In the genomic region with DNA sequence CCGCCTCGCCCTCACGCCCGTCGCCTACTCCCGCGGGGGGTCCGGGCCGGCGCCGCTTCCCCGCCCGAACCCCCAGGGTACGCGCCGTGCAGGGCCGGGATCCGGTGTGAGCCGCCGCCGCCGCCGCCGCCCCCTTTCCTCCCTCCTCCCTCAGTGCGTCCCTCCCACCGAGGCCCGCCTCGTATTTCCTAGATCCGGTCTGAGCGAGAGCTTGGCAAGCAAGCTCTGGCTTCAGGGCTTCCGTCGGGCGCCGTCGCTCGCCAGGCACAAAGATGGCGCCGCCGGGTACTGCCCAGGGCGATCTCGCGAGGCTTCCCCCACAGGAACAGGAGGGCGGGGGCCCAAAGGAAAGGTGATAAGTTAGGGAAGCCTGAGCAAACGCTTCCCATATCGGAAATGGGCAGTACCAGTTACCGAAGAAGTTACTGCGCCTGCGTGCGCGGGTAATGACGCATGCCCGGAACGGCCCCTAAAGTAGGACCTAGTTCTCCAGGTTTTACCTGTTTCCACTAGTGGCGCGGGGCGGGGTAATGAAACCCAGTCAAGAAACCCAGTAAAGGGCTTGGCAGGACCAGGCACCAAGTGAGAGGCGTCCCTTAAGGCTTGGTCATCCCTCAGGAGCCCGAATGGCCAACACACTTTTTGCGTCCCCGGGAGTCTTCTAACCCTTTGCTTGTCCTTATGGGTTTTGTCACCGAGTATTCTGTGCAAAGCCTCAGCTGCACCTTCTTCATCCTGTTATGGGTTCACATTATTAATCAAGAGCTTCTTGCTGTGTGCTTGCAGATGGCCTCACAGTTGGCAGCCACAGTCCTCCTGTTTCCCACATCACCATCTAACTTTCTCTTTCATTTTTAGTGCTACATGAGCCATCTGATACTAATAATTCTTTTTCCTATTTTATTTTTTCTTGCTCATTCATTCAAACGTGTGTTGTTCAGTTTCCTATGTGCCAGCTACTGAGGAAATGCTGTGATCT, we compare ENCODE assay signal across 8 cellular contexts. TPM values are rescaled to one million over a fixed set of nuclear protein-coding genes. Genes with fewer than 3 reads are reported as not detected.
A peak's percentile ranks its signal among the peaks of the same experiment; 100 is the strongest.
DNase-seq lines count a peak whose midpoint lies in the region; ATAC-seq and TF ChIP-seq lines count a peak whose summit lies in the region.

A gene with protein sequence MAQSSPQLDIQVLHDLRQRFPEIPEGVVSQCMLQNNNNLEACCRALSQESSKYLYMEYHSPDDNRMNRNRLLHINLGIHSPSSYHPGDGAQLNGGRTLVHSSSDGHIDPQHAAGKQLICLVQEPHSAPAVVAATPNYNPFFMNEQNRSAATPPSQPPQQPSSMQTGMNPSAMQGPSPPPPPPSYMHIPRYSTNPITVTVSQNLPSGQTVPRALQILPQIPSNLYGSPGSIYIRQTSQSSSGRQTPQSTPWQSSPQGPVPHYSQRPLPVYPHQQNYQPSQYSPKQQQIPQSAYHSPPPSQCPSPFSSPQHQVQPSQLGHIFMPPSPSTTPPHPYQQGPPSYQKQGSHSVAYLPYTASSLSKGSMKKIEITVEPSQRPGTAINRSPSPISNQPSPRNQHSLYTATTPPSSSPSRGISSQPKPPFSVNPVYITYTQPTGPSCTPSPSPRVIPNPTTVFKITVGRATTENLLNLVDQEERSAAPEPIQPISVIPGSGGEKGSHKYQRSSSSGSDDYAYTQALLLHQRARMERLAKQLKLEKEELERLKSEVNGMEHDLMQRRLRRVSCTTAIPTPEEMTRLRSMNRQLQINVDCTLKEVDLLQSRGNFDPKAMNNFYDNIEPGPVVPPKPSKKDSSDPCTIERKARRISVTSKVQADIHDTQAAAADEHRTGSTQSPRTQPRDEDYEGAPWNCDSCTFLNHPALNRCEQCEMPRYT (minus strand): TSS at position 108 of the 979 bp plus-strand sequence. CDS start 29,666 bp downstream, outside the sequence.

- H3K36me3 ChIP-seq in liver (ENCODE audit: control insufficient read depth in 4 of 4, insufficient read depth in 3 of 4, low read depth in 1 of 4, low read length in 3 of 4) = no peaks in the 10 kb centered on the region

- intact Hi-C loops in activated CD4-positive, alpha-beta memory T cell treated with anti-CD3 and anti-CD28 coated beads for 36 hours (cut with micrococcal nuclease) = loop anchor here (1.0 to 10.0 kb wide), 7 partner anchors 11 to 237 kb away; a partner anchor contains a TSS
- intact Hi-C loops in dorsolateral prefrontal cortex (cut with DNase I) = no loop called here

- H3K9me3 Mint-ChIP-seq in activated CD4-positive, alpha-beta memory T cell treated with anti-CD3 and anti-CD28 coated beads for 36 hours = no peaks in the 10 kb centered on the region

- ATAC-seq in GM19438 (IDR thresholded peaks at IDR 0.05; ENCODE audit: low read depth, unreplicated experiment) (peak; percentile 91), HG03575 (IDR thresholded peaks at IDR 0.05; ENCODE audit: extremely low read depth, insufficient number of reproducible peaks, low FRiP score, unreplicated experiment) (peak; percentile 59)

- H3K9ac ChIP-seq in liver (ENCODE audit: low read depth in 1 of 2, low read length in 2 of 2) = peak within 1 kb of the TSS; percentile 28 to 81

- peak within 1 kb of the TSS; percentile 82 for H3K4me3 Mint-ChIP-seq in activated CD4-positive, alpha-beta memory T cell treated with anti-CD3 and anti-CD28 coated beads for 36 hours

- CTCF ChIA-PET in activated CD4-positive, alpha-beta memory T cell treated with anti-CD3 and anti-CD28 coated beads for 36 hours (lab: Charles Lee) = interaction anchor here (1.0 kb wide), 1 partner anchor 11 kb away, joined by 3 read pairs; no protein-coding TSS in a partner anchor

- peaks cover 0 to 64% (median 4%) of the 10 kb centered on the region in 45 donors for H3K27me3 ChIP-seq in dorsolateral prefrontal cortex
- no peaks in the 10 kb centered on the region for H3K27me3 ChIP-seq in liver (ENCODE audit: control insufficient read depth in 4 of 4, insufficient read depth in 4 of 4, low read length in 3 of 4)

- H3K36me3 Mint-ChIP-seq in activated CD4-positive, alpha-beta memory T cell treated with anti-CD3 and anti-CD28 coated beads for 36 hours = peaks cover 3% of the 10 kb centered on the region

- DNase-seq in CD1c-positive myeloid dendritic cell (ENCODE audit: extremely low spot score) (peak; percentile 95), NCI-H82 treated with DMSO at 0.1 percent for 48 hours (lab: John Stamatoyannopoulos, UW; ENCODE audit: unreplicated experiment) (peak; percentile 96), dorsolateral prefrontal cortex (peak; percentile 69 to 91 (median 88))
- DNase-seq in activated CD4-positive, alpha-beta memory T cell treated with anti-CD3 and anti-CD28 coated beads for 36 hours = peak; percentile 95
- peak; percentile 92 for DNase-seq in stimulated activated CD4-positive, alpha-beta T cell treated with anti-CD3 and anti-CD28 coated beads, Interleukin-4, amount 100 ng/mL, for 24 hours

- peak within 1 kb of the TSS; percentile 90 for H3K27ac Mint-ChIP-seq in activated CD4-positive, alpha-beta memory T cell treated with anti-CD3 and anti-CD28 coated beads for 36 hours

- H3K27ac ChIP-seq in dorsolateral prefrontal cortex (peak within 1 kb of the TSS in 56 of 59 donors; percentile 18 to 88 (median 69)), liver (ENCODE audit: low read depth in 1 of 2, low read length in 2 of 2) (peak within 1 kb of the TSS; percentile 66 to 83)

- peak in 6 of 56 donors; percentile 7 to 25 (median 14) for TF ChIP-seq CTCF in dorsolateral prefrontal cortex (IDR thresholded peaks at IDR 0.05 in 54 of 56, conservative IDR thresholded peaks at IDR 0.05 in 2 of 56; ENCODE audit: low read depth in 1 of 56, partially characterized antibody in 56 of 56)
- no peak for TF ChIP-seq CTCF in liver (IDR thresholded peaks at IDR 0.05; ENCODE audit: low read depth, low read length, missing input control)

- WGBS in liver = under 1% methylated on average over 60 of the region's 62 CpGs

- peaks cover 36% of the 10 kb centered on the region for H3K4me1 Mint-ChIP-seq in activated CD4-positive, alpha-beta memory T cell treated with anti-CD3 and anti-CD28 coated beads for 36 hours (ENCODE audit: low read depth)

- TF ChIP-seq RAD21 in liver (IDR thresholded peaks at IDR 0.05) = peak; percentile 27 to 38

- POLR2A ChIA-PET in activated CD4-positive, alpha-beta memory T cell treated with anti-CD3 and anti-CD28 coated beads for 36 hours (lab: Charles Lee) = interaction anchor here (0.7 to 1.5 kb wide), 3 partner anchors 11 to 312 kb away, joined by 3 to 5 read pairs (median 5); a partner anchor contains a TSS

- H3K9me3 ChIP-seq in liver (ENCODE audit: control insufficient read depth in 4 of 4, low read length in 3 of 4) = no peaks in the 10 kb centered on the region

- no peaks in the 10 kb centered on the region for H3K27me3 Mint-ChIP-seq in activated CD4-positive, alpha-beta memory T cell treated with anti-CD3 and anti-CD28 coated beads for 36 hours

- H3K4me3 ChIP-seq in dorsolateral prefrontal cortex (peak within 1 kb of the TSS; percentile 47 to 84 (median 69)), liver (ENCODE audit: low read depth in 1 of 3, low read length in 3 of 3) (peak within 1 kb of the TSS; percentile 55 to 87 (median 78))

- peaks cover 6 to 25% (median 16%) of the 10 kb centered on the region in 4 donors for H3K4me1 ChIP-seq in liver (ENCODE audit: control insufficient read depth in 4 of 4, insufficient read depth in 4 of 4, low read length in 3 of 4)

TF ChIP-seq in liver, 16 proteins besides CTCF, POLR2A, EP300 and RAD21 (continues in another document):
- TF ChIP-seq FOXA2 (IDR thresholded peaks at IDR 0.05) (no peak), JUND (IDR thresholded peaks at IDR 0.05) (peak; percentile 78), EGR1 (IDR thresholded peaks at IDR 0.05; ENCODE audit: low read depth in 2 of 2) (peak in 1 of 2 donors; percentile 50), HNF4G (IDR thresholded peaks at IDR 0.05) (no peak), SP1 (IDR thresholded peaks at IDR 0.05) (peak; percentile 68), GABPA (IDR thresholded peaks at IDR 0.05 in 1 of 2, conservative IDR thresholded peaks at IDR 0.05 in 1 of 2) (peak; percentile 55 to 84), HNF4A (conservative IDR thresholded peaks at IDR 0.05) (peak; percentile 31 to 35), FOXA1 (IDR thresholded peaks at IDR 0.05) (peak; percentile 43), NR2F2 (IDR thresholded peaks at IDR 0.05) (no peak)
- TF ChIP-seq, protein P1, sequence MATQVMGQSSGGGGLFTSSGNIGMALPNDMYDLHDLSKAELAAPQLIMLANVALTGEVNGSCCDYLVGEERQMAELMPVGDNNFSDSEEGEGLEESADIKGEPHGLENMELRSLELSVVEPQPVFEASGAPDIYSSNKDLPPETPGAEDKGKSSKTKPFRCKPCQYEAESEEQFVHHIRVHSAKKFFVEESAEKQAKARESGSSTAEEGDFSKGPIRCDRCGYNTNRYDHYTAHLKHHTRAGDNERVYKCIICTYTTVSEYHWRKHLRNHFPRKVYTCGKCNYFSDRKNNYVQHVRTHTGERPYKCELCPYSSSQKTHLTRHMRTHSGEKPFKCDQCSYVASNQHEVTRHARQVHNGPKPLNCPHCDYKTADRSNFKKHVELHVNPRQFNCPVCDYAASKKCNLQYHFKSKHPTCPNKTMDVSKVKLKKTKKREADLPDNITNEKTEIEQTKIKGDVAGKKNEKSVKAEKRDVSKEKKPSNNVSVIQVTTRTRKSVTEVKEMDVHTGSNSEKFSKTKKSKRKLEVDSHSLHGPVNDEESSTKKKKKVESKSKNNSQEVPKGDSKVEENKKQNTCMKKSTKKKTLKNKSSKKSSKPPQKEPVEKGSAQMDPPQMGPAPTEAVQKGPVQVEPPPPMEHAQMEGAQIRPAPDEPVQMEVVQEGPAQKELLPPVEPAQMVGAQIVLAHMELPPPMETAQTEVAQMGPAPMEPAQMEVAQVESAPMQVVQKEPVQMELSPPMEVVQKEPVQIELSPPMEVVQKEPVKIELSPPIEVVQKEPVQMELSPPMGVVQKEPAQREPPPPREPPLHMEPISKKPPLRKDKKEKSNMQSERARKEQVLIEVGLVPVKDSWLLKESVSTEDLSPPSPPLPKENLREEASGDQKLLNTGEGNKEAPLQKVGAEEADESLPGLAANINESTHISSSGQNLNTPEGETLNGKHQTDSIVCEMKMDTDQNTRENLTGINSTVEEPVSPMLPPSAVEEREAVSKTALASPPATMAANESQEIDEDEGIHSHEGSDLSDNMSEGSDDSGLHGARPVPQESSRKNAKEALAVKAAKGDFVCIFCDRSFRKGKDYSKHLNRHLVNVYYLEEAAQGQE (IDR thresholded peaks at IDR 0.05) = peak; percentile 82
- TF ChIP-seq, protein P2, sequence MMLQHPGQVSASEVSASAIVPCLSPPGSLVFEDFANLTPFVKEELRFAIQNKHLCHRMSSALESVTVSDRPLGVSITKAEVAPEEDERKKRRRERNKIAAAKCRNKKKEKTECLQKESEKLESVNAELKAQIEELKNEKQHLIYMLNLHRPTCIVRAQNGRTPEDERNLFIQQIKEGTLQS (IDR thresholded peaks at IDR 0.05) = peak; percentile 71

RNA-seq across cellular contexts. Expression of the gene that starts here (rescaled TPM):
- total RNA-seq in activated CD4-positive, alpha-beta memory T cell treated with anti-CD3 and anti-CD28 coated beads for 36 hours = 10 to 100 TPM; 19.6 to 24.2 TPM
- 10 to 100 TPM; 12.9 to 31.0 (median 21.1) TPM for total RNA-seq in dorsolateral prefrontal cortex
- total RNA-seq in liver = 10 to 100 TPM; 21.4 to 32.2 TPM
- 10 to 100 TPM; 10.0 to 13.3 TPM for polyA plus RNA-seq in liver

Comparison
In these comparisons a context has a peak if more than half of its experiments do, and no peak if none do; other contexts are left out.
1. Peak in every context shown above with its lines: DNase-seq, ATAC-seq, H3K4me3 ChIP-seq and H3K27ac ChIP-seq.